ENCODE assay signal across 15 cellular contexts in genomic region chr7:105454058-105454739, GRCh38.
A peak's percentile ranks its signal among the peaks of the same experiment; 100 is the strongest.
DNase-seq lines count a peak whose midpoint lies in the region; ATAC-seq and TF ChIP-seq lines count a peak whose summit lies in the region.
"Had no signal": no experiment of that assay in that cellular context is flagged by ENCODE, and none has a peak within 500 bp of the region (broad histone marks: within the 10 kb centered on the region; RNA-seq: fewer than 3 reads in every experiment).

No MANE protein-coding gene starts in this region.

- 0 out of 2 replicates have a peak, but pooled peaks cover 5% of the 10 kb centered on the region for H4K20me1 ChIP-seq in GM23338 (replicated peaks; ENCODE audit: insufficient read depth)
- no peaks in the 10 kb centered on the region for H4K20me1 ChIP-seq in OCI-LY7 (ENCODE audit: insufficient read depth, low read length)

- H3K4me3 ChIP-seq in GM23338 (no peak overlapping the region), SK-N-MC (peak overlapping the region; percentile 34), skeletal muscle cell (ENCODE audit: low read depth, low read length) (no peak overlapping the region), OCI-LY7 (ENCODE audit: low read depth, low read length, poor library complexity, severe bottlenecking) (no peak overlapping the region)
- H3K4me3 ChIP-seq: mucosa of descending colon, tibial artery had no signal

- DNase-seq in GM23338 (ENCODE audit: low spot score) (no peak), SK-N-MC (ENCODE audit: low read depth, low spot score) (peak; percentile 98), fibroblast of peridontal ligament (ENCODE audit: extremely low read depth) (peak; percentile 96), skeletal muscle cell (ENCODE audit: low read depth) (peak; percentile 60), OCI-LY7 (ENCODE audit: low spot score) (no peak), natural killer cell (no peak)
- DNase-seq in activated naive CD4-positive, alpha-beta T cell treated with anti-CD3 and anti-CD28 coated beads, Interleukin-2, amount 50 U/mL, for 16 hours, result no peak
- no peak for DNase-seq in activated CD8-positive, alpha-beta T cell treated with anti-CD3 and anti-CD28 coated beads for 36 hours
- DNase-seq: dorsolateral prefrontal cortex, H7, mucosa of descending colon, NCI-H187, T1000, tibial artery had no signal

- peaks cover 28% of the 10 kb centered on the region for H3K36me3 Mint-ChIP-seq in GM23338 (ENCODE audit: low read depth)
- H3K36me3 Mint-ChIP-seq in natural killer cell, result no peaks in the 10 kb centered on the region
- H3K36me3 Mint-ChIP-seq in activated CD8-positive, alpha-beta T cell treated with anti-CD3 and anti-CD28 coated beads for 36 hours (ENCODE audit: low read depth), result peaks cover 14% of the 10 kb centered on the region

- H2AFZ ChIP-seq in GM23338, result no peak overlapping the region
- H2AFZ ChIP-seq in OCI-LY7 (ENCODE audit: low read length), result no peak overlapping the region

- H3F3A ChIP-seq in GM23338 (replicated peaks; ENCODE audit: low read depth), result peaks cover 5% of the 10 kb centered on the region; the same call in 1 of the 2 replicates

- no peaks in the 10 kb centered on the region; the same call in 1 of the 2 replicates for H3K9me2 ChIP-seq in GM23338 (ENCODE audit: insufficient read depth)
- no peaks in the 10 kb centered on the region for H3K9me2 ChIP-seq in OCI-LY7 (ENCODE audit: insufficient read depth, low read length)

- H3K4me2 ChIP-seq in GM23338 (no peak overlapping the region), OCI-LY7 (ENCODE audit: low read length) (no peak overlapping the region)

- H3K9ac ChIP-seq in SK-N-MC (ENCODE audit: insufficient read length), result no peak overlapping the region

- H3K4me1 ChIP-seq in GM23338 (ENCODE audit: insufficient read depth) (no peaks in the 10 kb centered on the region), OCI-LY7 (ENCODE audit: insufficient read depth, low read length, poor library complexity, severe bottlenecking) (no peaks in the 10 kb centered on the region)
- H3K4me1 ChIP-seq: tibial artery had no signal

- intact Hi-C loops in OCI-LY7 (cut with micrococcal nuclease; ENCODE audit: unreplicated experiment), result no loop called here
- intact Hi-C loops in natural killer cell (cut with micrococcal nuclease), result no loop called here
- intact Hi-C loops in activated CD8-positive, alpha-beta T cell treated with anti-CD3 and anti-CD28 coated beads for 36 hours (cut with micrococcal nuclease), result no loop called here

- H3K36me3 ChIP-seq in GM23338 (ENCODE audit: insufficient read depth) (peaks cover 13% of the 10 kb centered on the region; the same call in 1 of the 2 replicates), SK-N-MC (ENCODE audit: insufficient read depth, low read length) (peaks cover 25% of the 10 kb centered on the region), OCI-LY7 (ENCODE audit: insufficient read depth, low read length) (peaks cover 15% of the 10 kb centered on the region; the same call in 1 of the 2 replicates)

- no peaks in the 10 kb centered on the region; the same call in 1 of the 2 replicates for H3K9me3 ChIP-seq in SK-N-MC (ENCODE audit: low read depth, low read length)
- H3K9me3 ChIP-seq in OCI-LY7 (ENCODE audit: low read length), result no peaks in the 10 kb centered on the region
- H3K9me3 ChIP-seq: mucosa of descending colon, tibial artery had no signal

- no peak for ATAC-seq in GM23338
- ATAC-seq in natural killer cell, result no peak
- no peak for ATAC-seq in activated CD8-positive, alpha-beta T cell treated with anti-CD3 and anti-CD28 coated beads for 36 hours
- ATAC-seq: activated naive CD4-positive, alpha-beta T cell treated with anti-CD3 and anti-CD28 coated beads, Interleukin-2, amount 50 U/mL, for 72 hours; mucosa of descending colon had no signal

- H3K9me3 Mint-ChIP-seq in GM23338, result no peaks in the 10 kb centered on the region
- H3K9me3 Mint-ChIP-seq in natural killer cell, result no peaks in the 10 kb centered on the region
- no peaks in the 10 kb centered on the region for H3K9me3 Mint-ChIP-seq in activated CD8-positive, alpha-beta T cell treated with anti-CD3 and anti-CD28 coated beads for 36 hours
- H3K9me3 Mint-ChIP-seq: activated naive CD4-positive, alpha-beta T cell treated with anti-CD3 and anti-CD28 coated beads, Interleukin-2, amount 50 U/mL, for 72 hours had no signal

- H3K4me1 Mint-ChIP-seq in GM23338 (no peaks in the 10 kb centered on the region), natural killer cell (no peaks in the 10 kb centered on the region)
- peaks cover 3% of the 10 kb centered on the region for H3K4me1 Mint-ChIP-seq in activated CD8-positive, alpha-beta T cell treated with anti-CD3 and anti-CD28 coated beads for 36 hours (ENCODE audit: low read depth)

- H3K27me3 ChIP-seq in GM23338 (ENCODE audit: insufficient read depth), result no peaks in the 10 kb centered on the region
- H3K27me3 ChIP-seq: dorsolateral prefrontal cortex, tibial artery had no signal

- H3K27me3 Mint-ChIP-seq in GM23338 (ENCODE audit: insufficient read depth, low read depth, poor library complexity), result no peaks in the 10 kb centered on the region
- H3K27me3 Mint-ChIP-seq in natural killer cell (ENCODE audit: low read depth in 2 of 2), result no peaks in the 10 kb centered on the region
- H3K27me3 Mint-ChIP-seq in activated CD8-positive, alpha-beta T cell treated with anti-CD3 and anti-CD28 coated beads for 36 hours, result no peaks in the 10 kb centered on the region

- BruUV-seq in OCI-LY7 (replicated peaks; lab: Mats Ljungman, UMichigan), result no TSS peak

- H3K27ac Mint-ChIP-seq in GM23338, result peak overlapping the region; percentile 41; the same call in 1 of the 2 replicates
- H3K27ac Mint-ChIP-seq in natural killer cell, result no peak overlapping the region
- no peak overlapping the region for H3K27ac Mint-ChIP-seq in activated CD8-positive, alpha-beta T cell treated with anti-CD3 and anti-CD28 coated beads for 36 hours
- H3K27ac Mint-ChIP-seq: activated naive CD4-positive, alpha-beta T cell treated with anti-CD3 and anti-CD28 coated beads, Interleukin-2, amount 50 U/mL, for 72 hours had no signal

- H3K4me3 Mint-ChIP-seq in GM23338 (no peak overlapping the region), natural killer cell (no peak overlapping the region)
- no peak overlapping the region for H3K4me3 Mint-ChIP-seq in activated CD8-positive, alpha-beta T cell treated with anti-CD3 and anti-CD28 coated beads for 36 hours

- no peaks in the 10 kb centered on the region for H3K79me2 ChIP-seq in GM23338 (replicated peaks; ENCODE audit: insufficient read depth)
- H3K79me2 ChIP-seq in OCI-LY7 (ENCODE audit: insufficient read depth, low read depth, low read length), result no peaks in the 10 kb centered on the region

- POLR2A ChIA-PET in OCI-LY7 (lab: Charles Lee), result interaction anchor here (0.5 to 2.0 kb wide), 4 partner anchors 9 to 250 kb away, joined by 3 to 5 read pairs (median 4); no protein-coding TSS in a partner anchor
- POLR2A ChIA-PET in activated CD8-positive, alpha-beta T cell treated with anti-CD3 and anti-CD28 coated beads for 36 hours (lab: Charles Lee), result no interaction called here

- CTCF ChIA-PET in OCI-LY7 (lab: Charles Lee; ENCODE audit: unreplicated experiment), result no interaction called here
- CTCF ChIA-PET in activated CD8-positive, alpha-beta T cell treated with anti-CD3 and anti-CD28 coated beads for 36 hours (lab: Charles Lee), result no interaction called here

- TF ChIP-seq CTCF in GM23338 (conservative IDR thresholded peaks at IDR 0.05; ENCODE audit: low read depth in 2 of 2) (no peak), OCI-LY7 (conservative IDR thresholded peaks at IDR 0.05; ENCODE audit: low read length) (no peak), natural killer cell (IDR thresholded peaks at IDR 0.05) (no peak)
- no peak for TF ChIP-seq CTCF in activated CD8-positive, alpha-beta T cell treated with anti-CD3 and anti-CD28 coated beads for 36 hours (IDR thresholded peaks at IDR 0.05)

- H3K27ac ChIP-seq in GM23338 (ENCODE audit: low read depth) (0 out of 2 replicates have a peak overlapping the region, but pooled peaks have one; percentile 53), SK-N-MC (peak overlapping the region; percentile 87), OCI-LY7 (ENCODE audit: low read depth, low read length, poor library complexity, severe bottlenecking) (no peak overlapping the region)
- H3K27ac ChIP-seq: tibial artery had no signal

TF ChIP-seq in GM23338, 12 proteins besides CTCF, POLR2A, EP300 and RAD21 (continues in another document):
- TF ChIP-seq POLR2AphosphoS5 (IDR thresholded peaks at IDR 0.05; ENCODE audit: low read depth) (no peak), ZNF331 (CRISPR knock-in tag; IDR thresholded peaks at IDR 0.05; ENCODE audit: low read depth) (no peak), EZH2phosphoT487 (IDR thresholded peaks at IDR 0.05; ENCODE audit: unreplicated experiment) (no peak), ZNF114 (CRISPR knock-in tag; IDR thresholded peaks at IDR 0.05) (no peak), NANOG (IDR thresholded peaks at IDR 0.05; ENCODE audit: borderline replicate concordance) (no peak), CREB1 (CRISPR knock-in tag; IDR thresholded peaks at IDR 0.05; ENCODE audit: low read depth) (no peak), JUNB (IDR thresholded peaks at IDR 0.05; ENCODE audit: unreplicated experiment) (no peak), STAT1 (IDR thresholded peaks at IDR 0.05; ENCODE audit: unreplicated experiment) (no peak)
- TF ChIP-seq, protein P1, sequence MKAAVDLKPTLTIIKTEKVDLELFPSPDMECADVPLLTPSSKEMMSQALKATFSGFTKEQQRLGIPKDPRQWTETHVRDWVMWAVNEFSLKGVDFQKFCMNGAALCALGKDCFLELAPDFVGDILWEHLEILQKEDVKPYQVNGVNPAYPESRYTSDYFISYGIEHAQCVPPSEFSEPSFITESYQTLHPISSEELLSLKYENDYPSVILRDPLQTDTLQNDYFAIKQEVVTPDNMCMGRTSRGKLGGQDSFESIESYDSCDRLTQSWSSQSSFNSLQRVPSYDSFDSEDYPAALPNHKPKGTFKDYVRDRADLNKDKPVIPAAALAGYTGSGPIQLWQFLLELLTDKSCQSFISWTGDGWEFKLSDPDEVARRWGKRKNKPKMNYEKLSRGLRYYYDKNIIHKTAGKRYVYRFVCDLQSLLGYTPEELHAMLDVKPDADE (IDR thresholded peaks at IDR 0.05), result no peak

Comparison
In these comparisons a context has a peak if more than half of its experiments do, and no peak if none do; other contexts are left out.
1. DNase-seq: peak in SK-N-MC (single experiment), fibroblast of peridontal ligament (single experiment) and skeletal muscle cell (single experiment); none in GM23338 (single experiment), OCI-LY7 (single experiment), activated naive CD4-positive, alpha-beta T cell treated with anti-CD3 and anti-CD28 coated beads, Interleukin-2, amount 50 U/mL, for 16 hours (single experiment), natural killer cell (single experiment) and activated CD8-positive, alpha-beta T cell treated with anti-CD3 and anti-CD28 coated beads for 36 hours (single experiment).